Comparison of ENCODE assay signal across 1 cellular context in the genomic region with DNA sequence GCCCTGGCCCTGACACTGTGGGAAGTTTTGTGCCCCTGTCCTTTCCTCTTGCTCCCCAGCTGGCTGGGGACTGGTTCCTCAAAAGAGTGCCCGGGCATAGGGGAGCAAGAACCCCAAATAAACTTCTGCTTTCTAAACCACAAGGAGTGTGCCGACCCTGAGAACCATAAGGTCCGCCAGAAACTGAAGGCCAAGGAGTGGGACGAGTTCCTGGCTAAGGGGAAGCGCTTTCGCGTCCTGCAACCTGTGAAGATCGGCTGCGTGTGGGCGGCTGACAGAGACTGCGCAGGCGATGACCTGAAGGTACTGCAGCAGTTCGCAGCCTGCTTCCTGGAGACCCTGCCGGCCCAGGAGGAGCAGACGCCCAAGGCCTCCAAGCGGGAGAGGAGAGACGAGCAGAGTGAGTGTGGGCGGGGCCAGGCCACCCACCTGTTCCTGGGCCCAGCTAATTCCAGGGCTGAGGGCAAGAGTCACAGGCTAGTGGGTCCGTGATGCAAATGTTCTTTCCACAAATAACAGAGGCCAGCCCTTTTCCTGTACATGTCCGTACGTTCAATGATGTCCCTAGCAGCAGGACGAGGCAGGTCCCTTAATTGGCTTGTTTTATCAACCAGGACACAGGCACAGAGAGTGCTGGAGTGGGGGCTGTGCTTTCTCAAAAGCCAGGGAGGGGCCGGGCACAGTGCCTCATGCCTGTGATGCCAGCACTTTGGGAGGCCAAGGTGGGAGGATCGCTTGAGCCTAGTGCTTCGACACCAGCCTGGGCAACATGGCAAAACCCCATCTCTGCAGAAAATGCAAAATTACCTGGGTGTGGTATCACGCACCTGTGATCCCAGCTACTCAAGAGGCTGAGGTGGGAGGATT.
TF ChIP-seq lines count a peak whose summit lies in the region.

No MANE protein-coding gene starts in this region.

TF ChIP-seq in IMR-90, 13 proteins besides CTCF, POLR2A, EP300 and RAD21:
- TF ChIP-seq CHD1 (IDR thresholded peaks at IDR 0.05; ENCODE audit: low read depth, low read length) (no peak), SMC3 (IDR thresholded peaks at IDR 0.05; ENCODE audit: low read depth, low read length) (no peak), CEBPB (IDR thresholded peaks at IDR 0.05; ENCODE audit: low read depth, low read length) (no peak), USF2 (IDR thresholded peaks at IDR 0.05; ENCODE audit: low read depth, low read length) (no peak), RCOR1 (IDR thresholded peaks at IDR 0.05; ENCODE audit: insufficient replicate concordance, low read length) (no peak), RFX5 (IDR thresholded peaks at IDR 0.05; ENCODE audit: low read depth, low read length) (no peak), MXI1 (IDR thresholded peaks at IDR 0.05; ENCODE audit: borderline replicate concordance, low read depth, low read length) (no peak), FOS (IDR thresholded peaks at IDR 0.05; ENCODE audit: low read depth, low read length) (no peak), BHLHE40 (IDR thresholded peaks at IDR 0.05; ENCODE audit: low read depth, low read length) (no peak), MAFK (IDR thresholded peaks at IDR 0.05; ENCODE audit: low read depth, low read length) (no peak), NFE2L2 (IDR thresholded peaks at IDR 0.05; ENCODE audit: low read depth, low read length) (no peak), MAZ (IDR thresholded peaks at IDR 0.05; ENCODE audit: borderline replicate concordance, low read depth, low read length) (no peak)
- TF ChIP-seq, protein P1, sequence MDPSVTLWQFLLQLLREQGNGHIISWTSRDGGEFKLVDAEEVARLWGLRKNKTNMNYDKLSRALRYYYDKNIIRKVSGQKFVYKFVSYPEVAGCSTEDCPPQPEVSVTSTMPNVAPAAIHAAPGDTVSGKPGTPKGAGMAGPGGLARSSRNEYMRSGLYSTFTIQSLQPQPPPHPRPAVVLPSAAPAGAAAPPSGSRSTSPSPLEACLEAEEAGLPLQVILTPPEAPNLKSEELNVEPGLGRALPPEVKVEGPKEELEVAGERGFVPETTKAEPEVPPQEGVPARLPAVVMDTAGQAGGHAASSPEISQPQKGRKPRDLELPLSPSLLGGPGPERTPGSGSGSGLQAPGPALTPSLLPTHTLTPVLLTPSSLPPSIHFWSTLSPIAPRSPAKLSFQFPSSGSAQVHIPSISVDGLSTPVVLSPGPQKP (IDR thresholded peaks at IDR 0.05; ENCODE audit: borderline replicate concordance, low read depth, low read length), result no peak
